Comparison of ENCODE assay signal across 8 cellular contexts in the genomic region with DNA sequence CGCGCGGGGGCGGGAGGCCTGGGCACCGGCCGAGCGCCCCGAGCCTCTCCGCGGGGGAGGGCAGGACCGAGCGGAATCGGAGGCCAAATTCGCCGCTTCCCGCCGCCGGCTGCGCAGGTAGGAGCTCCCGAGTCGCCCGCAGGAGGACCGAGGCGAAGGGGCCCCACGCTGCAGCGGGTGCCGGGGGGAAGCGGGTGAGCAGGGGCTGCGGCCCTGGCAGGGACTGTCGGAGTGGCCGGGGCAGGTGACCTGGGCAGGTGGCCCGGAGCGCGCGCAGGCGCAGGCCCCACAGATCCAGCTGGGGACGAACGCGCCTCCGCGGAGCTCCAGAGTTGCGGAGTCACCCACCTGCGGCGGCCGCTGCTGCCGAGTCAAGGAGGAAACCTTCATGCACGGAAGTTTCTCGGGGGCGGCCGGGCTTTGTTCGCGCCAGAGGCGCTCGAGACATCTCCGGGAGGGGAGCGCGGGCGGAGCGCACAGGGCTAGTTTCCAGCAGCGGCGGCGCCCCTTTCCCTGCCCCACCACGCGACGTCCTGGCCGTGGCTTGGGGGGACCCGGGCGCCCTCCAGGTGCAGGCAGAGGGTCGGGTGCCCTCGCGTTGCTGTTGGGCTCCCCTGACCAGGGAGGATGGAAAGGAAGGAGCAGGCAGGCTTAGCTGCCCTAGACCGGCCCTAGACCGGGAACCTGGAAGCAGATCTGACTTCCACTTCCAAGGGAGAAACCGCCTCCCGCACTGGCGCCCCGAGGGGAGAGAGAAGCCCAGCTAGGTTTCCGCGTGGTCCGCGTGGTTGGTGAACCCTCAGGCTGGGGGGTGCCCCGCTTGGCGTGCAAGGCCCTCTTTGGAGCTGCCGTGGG. TPM values are rescaled to one million over a fixed set of nuclear protein-coding genes. Genes with fewer than 3 reads are reported as not detected.
DNase-seq lines count a peak whose midpoint lies in the region; ATAC-seq and TF ChIP-seq lines count a peak whose summit lies in the region.

No MANE protein-coding gene starts in this region.

- H3K4me1 ChIP-seq in Peyer's patch (peaks cover 0 to 58% (median 46%) of the 10 kb centered on the region in 4 donors), right atrium auricular region (peaks cover 0 to 60% of the 10 kb centered on the region in 2 donors), skeletal muscle tissue (ENCODE audit: control insufficient read depth in 3 of 3, insufficient read depth in 3 of 3, low read length in 3 of 3) (peaks cover 41 to 66% (median 58%) of the 10 kb centered on the region in 3 donors)

- intact Hi-C loops in activated naive CD4-positive, alpha-beta T cell treated with anti-CD3 and anti-CD28 coated beads for 36 hours (cut with micrococcal nuclease): loop anchor here (1.0 to 5.0 kb wide), 6 partner anchors 8 to 151 kb away; no protein-coding TSS in a partner anchor

- no peaks in the 10 kb centered on the region for H3K36me3 ChIP-seq in Peyer's patch
- no peaks in the 10 kb centered on the region for H3K36me3 ChIP-seq in right atrium auricular region
- H3K36me3 ChIP-seq in skeletal muscle tissue (ENCODE audit: control insufficient read depth in 3 of 3, insufficient read depth in 3 of 3, low read length in 3 of 3): no peaks in the 10 kb centered on the region

- H3K27me3 ChIP-seq in Peyer's patch (no peaks in the 10 kb centered on the region), right atrium auricular region (peaks cover 3 to 4% of the 10 kb centered on the region in 2 donors), skeletal muscle tissue (ENCODE audit: control insufficient read depth in 3 of 3, insufficient read depth in 3 of 3, low read length in 3 of 3) (peaks cover 4 to 27% (median 8%) of the 10 kb centered on the region in 3 donors)

- CTCF ChIA-PET in activated naive CD4-positive, alpha-beta T cell treated with anti-CD3 and anti-CD28 coated beads for 36 hours (lab: Charles Lee): interaction anchor here (0.9 to 3.1 kb wide), 7 partner anchors 9 to 260 kb away, joined by 3 to 12 read pairs (median 3); no protein-coding TSS in a partner anchor

- no peak for TF ChIP-seq POLR2A in Peyer's patch (IDR thresholded peaks at IDR 0.05)

- peak; percentile 59 to 77 (median 70) for DNase-seq in Peyer's patch
- peak; percentile 70 for DNase-seq in activated naive CD4-positive, alpha-beta T cell treated with anti-CD3 and anti-CD28 coated beads for 36 hours
- no peak for DNase-seq in right atrium auricular region (ENCODE audit: low spot score)
- DNase-seq in NCI-H1436 treated with DMSO at 0.1 percent for 48 hours (lab: John Stamatoyannopoulos, UW): no peak
- no peak for DNase-seq in NCI-H2029 (lab: John Stamatoyannopoulos, UW)

- peak overlapping the region; percentile 67 to 85 (median 74) for H3K27ac ChIP-seq in Peyer's patch
- peak overlapping the region; percentile 61 to 82 for H3K27ac ChIP-seq in right atrium auricular region
- peak overlapping the region; percentile 42 for H3K27ac ChIP-seq in skeletal muscle tissue (ENCODE audit: low read depth, low read length)

- peaks cover 10% of the 10 kb centered on the region for H3K4me1 Mint-ChIP-seq in activated naive CD4-positive, alpha-beta T cell treated with anti-CD3 and anti-CD28 coated beads for 36 hours (ENCODE audit: low read depth)

- H3K27me3 Mint-ChIP-seq in activated naive CD4-positive, alpha-beta T cell treated with anti-CD3 and anti-CD28 coated beads for 36 hours (ENCODE audit: low read depth): peaks cover 1% of the 10 kb centered on the region

- H3K4me3 ChIP-seq in Peyer's patch (peak overlapping the region; percentile 56 to 67 (median 66)), right atrium auricular region (peak overlapping the region; percentile 52 to 59), skeletal muscle tissue (ENCODE audit: low read length in 3 of 3) (peak overlapping the region; percentile 28 to 68 (median 64))

- H3K9me3 ChIP-seq in Peyer's patch (no peaks in the 10 kb centered on the region), right atrium auricular region (no peaks in the 10 kb centered on the region), skeletal muscle tissue (ENCODE audit: control insufficient read depth in 3 of 3, low read length in 3 of 3) (no peaks in the 10 kb centered on the region)

- H3K9ac ChIP-seq in skeletal muscle tissue (ENCODE audit: low read depth in 1 of 3, low read length in 3 of 3): peak overlapping the region in 2 of 3 donors; percentile 65 to 73

- TF ChIP-seq CTCF in Peyer's patch (IDR thresholded peaks at IDR 0.05): no peak
- TF ChIP-seq CTCF in right atrium auricular region (IDR thresholded peaks at IDR 0.05): no peak

- peaks cover 2% of the 10 kb centered on the region for H3K36me3 Mint-ChIP-seq in activated naive CD4-positive, alpha-beta T cell treated with anti-CD3 and anti-CD28 coated beads for 36 hours (ENCODE audit: low read depth)

- peak; percentile 14 for ATAC-seq in GM18520 (IDR thresholded peaks at IDR 0.05; ENCODE audit: unreplicated experiment)
- ATAC-seq in HG02981 (IDR thresholded peaks at IDR 0.05; ENCODE audit: unreplicated experiment): peak; percentile 21

- H3K9me3 Mint-ChIP-seq in activated naive CD4-positive, alpha-beta T cell treated with anti-CD3 and anti-CD28 coated beads for 36 hours: no peaks in the 10 kb centered on the region

- H3K27ac Mint-ChIP-seq in activated naive CD4-positive, alpha-beta T cell treated with anti-CD3 and anti-CD28 coated beads for 36 hours: no peak overlapping the region

- peak overlapping the region; percentile 87 for H3K4me3 Mint-ChIP-seq in activated naive CD4-positive, alpha-beta T cell treated with anti-CD3 and anti-CD28 coated beads for 36 hours

RNA-seq across cellular contexts. Expression of a gene that starts 0.6 kb away (rescaled TPM):
- total RNA-seq in Peyer's patch (10 to 100 TPM in 3 of 4 donors, 1 to 10 TPM in 1; 6.7 to 42.9 (median 28.5) TPM), right atrium auricular region (10 to 100 TPM; 13.4 to 19.8 TPM), skeletal muscle tissue (not detected)
- 10 to 100 TPM; 22.4 to 22.6 TPM for total RNA-seq in activated naive CD4-positive, alpha-beta T cell treated with anti-CD3 and anti-CD28 coated beads for 36 hours

Comparison
In these comparisons a context has a peak if more than half of its experiments do, and no peak if none do; other contexts are left out.
1. DNase-seq: peak in Peyer's patch (3 of 3) and activated naive CD4-positive, alpha-beta T cell treated with anti-CD3 and anti-CD28 coated beads for 36 hours (single experiment); none in right atrium auricular region (single experiment), NCI-H1436 treated with DMSO at 0.1 percent for 48 hours (single experiment) and NCI-H2029 (single experiment).
2. Peak in every context shown above with its lines, with median percentiles within 50 percentile points of each other: H3K27ac ChIP-seq and H3K4me3 ChIP-seq.